Comparison of ENCODE assay signal across 36 cellular contexts in genomic region chr2:115208493-115209164, GRCh38.
DNase-seq lines count a peak whose midpoint lies in the region; ATAC-seq, FAIRE-seq and TF ChIP-seq lines count a peak whose summit lies in the region.
"Had no signal": no experiment of that assay in that cellular context is flagged by ENCODE, and none has a peak within 500 bp of the region (broad histone marks: within the 10 kb centered on the region; RNA-seq: fewer than 3 reads in every experiment).

No MANE protein-coding gene starts in this region.

- H3K36me3 ChIP-seq in body of pancreas (replicated peaks in 1 of 2; ENCODE audit: insufficient read depth in 1 of 2, low read depth in 2 of 2) (no peaks in the 10 kb centered on the region), pancreas (no peaks in the 10 kb centered on the region)
- H3K36me3 ChIP-seq: BE2C; BLaER1; BLaER1 treated with 17β-estradiol and CSF1 and Interleukin-3, amounts not matched to agents 10 nM and 100 nM had no signal

- H3K4me1 Mint-ChIP-seq in mesothelial cell of epicardium (no peaks in the 10 kb centered on the region), progenitor cell of endocrine pancreas (ENCODE audit: low read depth) (peaks cover 27% of the 10 kb centered on the region)
- H3K4me1 Mint-ChIP-seq in CD4-positive, alpha-beta T cell (ENCODE audit: low read depth), result no peaks in the 10 kb centered on the region
- no peaks in the 10 kb centered on the region for H3K4me1 Mint-ChIP-seq in activated CD8-positive, alpha-beta memory T cell treated with anti-CD3 and anti-CD28 coated beads, Interleukin-2, amount 10 ng/mL, durations not matched to agents 7 days and 5 days
- H3K4me1 Mint-ChIP-seq: B cell; CD14-positive monocyte; CD4-positive, alpha-beta memory T cell; CD4-positive, CD25-positive, alpha-beta regulatory T cell; CD8-positive, alpha-beta memory T cell had no signal

- H3K27me3 Mint-ChIP-seq in mesothelial cell of epicardium (ENCODE audit: low read depth), result no peaks in the 10 kb centered on the region
- H3K27me3 Mint-ChIP-seq in progenitor cell of endocrine pancreas, result no peaks in the 10 kb centered on the region
- H3K27me3 Mint-ChIP-seq in CD4-positive, alpha-beta T cell, result no peaks in the 10 kb centered on the region
- H3K27me3 Mint-ChIP-seq in activated CD8-positive, alpha-beta memory T cell treated with anti-CD3 and anti-CD28 coated beads, Interleukin-2, amount 10 ng/mL, durations not matched to agents 7 days and 5 days, result no peaks in the 10 kb centered on the region
- H3K27me3 Mint-ChIP-seq: B cell; CD4-positive, alpha-beta memory T cell; CD4-positive, CD25-positive, alpha-beta regulatory T cell had no signal

- TF ChIP-seq CTCF in body of pancreas (IDR thresholded peaks at IDR 0.05), result no peak
- TF ChIP-seq CTCF in mesothelial cell of epicardium (IDR thresholded peaks at IDR 0.05; ENCODE audit: unreplicated experiment), result no peak
- no peak for TF ChIP-seq CTCF in pancreas (IDR thresholded peaks at IDR 0.05)
- no peak for TF ChIP-seq CTCF in progenitor cell of endocrine pancreas (IDR thresholded peaks at IDR 0.05; ENCODE audit: unreplicated experiment)
- no peak for TF ChIP-seq CTCF in CD4-positive, alpha-beta T cell (IDR thresholded peaks at IDR 0.05)

- H3K27me3 ChIP-seq in body of pancreas (no peaks in the 10 kb centered on the region), pancreas (no peaks in the 10 kb centered on the region)
- H3K27me3 ChIP-seq in CD4-positive, alpha-beta T cell (ENCODE audit: control insufficient read depth, insufficient read depth, low read length), result no peaks in the 10 kb centered on the region
- H3K27me3 ChIP-seq: BE2C; BLaER1; BLaER1 treated with 17β-estradiol and CSF1 and Interleukin-3, amounts not matched to agents 10 nM and 100 nM had no signal

- no peak overlapping the region for H3K4me3 Mint-ChIP-seq in mesothelial cell of epicardium
- no peak overlapping the region for H3K4me3 Mint-ChIP-seq in progenitor cell of endocrine pancreas (ENCODE audit: low read depth)
- H3K4me3 Mint-ChIP-seq in CD4-positive, alpha-beta T cell, result no peak overlapping the region
- no peak overlapping the region for H3K4me3 Mint-ChIP-seq in activated CD8-positive, alpha-beta memory T cell treated with anti-CD3 and anti-CD28 coated beads, Interleukin-2, amount 10 ng/mL, durations not matched to agents 7 days and 5 days
- H3K4me3 Mint-ChIP-seq: B cell; CD14-positive monocyte; CD4-positive, alpha-beta memory T cell; CD8-positive, alpha-beta memory T cell; CD8-positive, alpha-beta T cell had no signal

- H3K27ac Mint-ChIP-seq in mesothelial cell of epicardium, result peak overlapping the region; percentile 45
- peak overlapping the region; percentile 70 for H3K27ac Mint-ChIP-seq in progenitor cell of endocrine pancreas
- no peak overlapping the region for H3K27ac Mint-ChIP-seq in CD4-positive, alpha-beta T cell
- no peak overlapping the region for H3K27ac Mint-ChIP-seq in activated CD8-positive, alpha-beta memory T cell treated with anti-CD3 and anti-CD28 coated beads, Interleukin-2, amount 10 ng/mL, durations not matched to agents 7 days and 5 days
- H3K27ac Mint-ChIP-seq: B cell; CD14-positive monocyte; CD4-positive, alpha-beta memory T cell; CD4-positive, CD25-positive, alpha-beta regulatory T cell; CD8-positive, alpha-beta memory T cell; CD8-positive, alpha-beta T cell had no signal

- FAIRE-seq in pancreas (lab: Jason Lieb, UNC), result no peak
- FAIRE-seq: A204.1, A549, D721Med had no signal

- peak; percentile 24 to 55 (median 37) for DNase-seq in body of pancreas
- DNase-seq in mesothelial cell of epicardium (ENCODE audit: low spot score in 2 of 2, unreplicated experiment in 2 of 2), result no peak
- peak in 3 of 6 donors; percentile 35 to 43 (median 41) for DNase-seq in pancreas
- no peak for DNase-seq in progenitor cell of endocrine pancreas (ENCODE audit: low spot score, unreplicated experiment)
- no peak for DNase-seq in activated CD8-positive, alpha-beta memory T cell treated with anti-CD3 and anti-CD28 coated beads for 24 hours
- DNase-seq in CD4-positive, alpha-beta T cell, result no peak
- no peak for DNase-seq in HUDEP-2 (lab: John Stamatoyannopoulos, UW; ENCODE audit: unreplicated experiment in 76 of 76)
- no peak for DNase-seq in activated CD8-positive, alpha-beta memory T cell treated with anti-CD3 and anti-CD28 coated beads, Interleukin-2, amount 10 ng/mL, durations not matched to agents 7 days and 5 days
- DNase-seq: 8988T; ACHN; AML-193; BE2C; C1 segment of cervical spinal cord; Caco-2; Calu3; CD4-positive, alpha-beta memory T cell; CD4-positive, CD25-positive, alpha-beta regulatory T cell; CD8-positive, alpha-beta memory T cell; CD8-positive, alpha-beta T cell; COR-L47; DMS 273 treated with DMSO at 0.1 percent for 48 hours; DMS153; DMS53; DMS79; DMS79 treated with DMSO at 0.1 percent for 48 hours; DND-41; EL had no signal

- H3K4me1 ChIP-seq in body of pancreas, result peaks cover 24% of the 10 kb centered on the region
- H3K4me1 ChIP-seq in pancreas, result peaks cover 0 to 9% (median 6%) of the 10 kb centered on the region in 3 donors
- H3K4me1 ChIP-seq: A549; BE2C; BLaER1; BLaER1 treated with 17β-estradiol and CSF1 and Interleukin-3, amounts not matched to agents 10 nM and 100 nM; Caco-2 had no signal

- WGBS in body of pancreas, 2 donors, result 9 to 13% methylated on average over 3 of the region's 3 CpGs
- 10 to 11% methylated on average over 3 of the region's 3 CpGs for WGBS in pancreas, 2 donors

- H3K9me3 ChIP-seq in body of pancreas, result no peaks in the 10 kb centered on the region
- no peaks in the 10 kb centered on the region for H3K9me3 ChIP-seq in pancreas
- no peaks in the 10 kb centered on the region for H3K9me3 ChIP-seq in CD4-positive, alpha-beta T cell (ENCODE audit: control insufficient read depth, low read length)
- H3K9me3 ChIP-seq: A549; BE2C; BLaER1; BLaER1 treated with 17β-estradiol and CSF1 and Interleukin-3, amounts not matched to agents 10 nM and 100 nM; Caco-2 had no signal

- H3K36me3 Mint-ChIP-seq in mesothelial cell of epicardium, result peaks cover 23% of the 10 kb centered on the region
- peaks cover 10% of the 10 kb centered on the region for H3K36me3 Mint-ChIP-seq in progenitor cell of endocrine pancreas (ENCODE audit: insufficient read depth)
- no peaks in the 10 kb centered on the region for H3K36me3 Mint-ChIP-seq in CD4-positive, alpha-beta T cell (ENCODE audit: low read depth)
- H3K36me3 Mint-ChIP-seq in activated CD8-positive, alpha-beta memory T cell treated with anti-CD3 and anti-CD28 coated beads, Interleukin-2, amount 10 ng/mL, durations not matched to agents 7 days and 5 days, result no peaks in the 10 kb centered on the region
- H3K36me3 Mint-ChIP-seq: CD14-positive monocyte; CD4-positive, alpha-beta memory T cell; CD4-positive, CD25-positive, alpha-beta regulatory T cell; CD8-positive, alpha-beta memory T cell; CD8-positive, alpha-beta T cell had no signal

- H3K27ac ChIP-seq in body of pancreas, result peak overlapping the region; percentile 47 to 57 (median 50)
- H3K27ac ChIP-seq in pancreas, result peak overlapping the region; percentile 6 to 77 (median 46)
- H3K27ac ChIP-seq in CD4-positive, alpha-beta T cell (ENCODE audit: low read depth, low read length), result no peak overlapping the region
- H3K27ac ChIP-seq: 22Rv1; A549; BLaER1; BLaER1 treated with 17β-estradiol and CSF1 and Interleukin-3, amounts not matched to agents 10 nM and 100 nM; C4-2B had no signal

- intact Hi-C loops in body of pancreas (cut with DNase I) (no loop called here), pancreas (cut with DNase I) (no loop called here)
- intact Hi-C loops in CD4-positive, alpha-beta T cell (cut with DNase I, micrococcal nuclease), result no loop called here

- POLR2A ChIA-PET in CD4-positive, alpha-beta T cell (lab: Charles Lee), result no interaction called here

- ATAC-seq in body of pancreas (peak; percentile 92), pancreas (peak; percentile 90 to 95 (median 93))
- no peak for ATAC-seq in CD4-positive, alpha-beta T cell (ENCODE audit: poor library complexity)
- ATAC-seq in activated CD8-positive, alpha-beta memory T cell treated with anti-CD3 and anti-CD28 coated beads, Interleukin-2, amount 10 ng/mL, durations not matched to agents 7 days and 5 days, result no peak
- ATAC-seq: A549; CD8-positive, alpha-beta T cell had no signal

- H3K9me3 Mint-ChIP-seq in mesothelial cell of epicardium (peaks cover 19% of the 10 kb centered on the region), progenitor cell of endocrine pancreas (ENCODE audit: low read depth) (peaks cover 12% of the 10 kb centered on the region)
- H3K9me3 Mint-ChIP-seq in CD4-positive, alpha-beta T cell, result peaks cover 3% of the 10 kb centered on the region
- peaks cover 6% of the 10 kb centered on the region for H3K9me3 Mint-ChIP-seq in activated CD8-positive, alpha-beta memory T cell treated with anti-CD3 and anti-CD28 coated beads, Interleukin-2, amount 10 ng/mL, durations not matched to agents 7 days and 5 days (ENCODE audit: low read depth)

- CTCF ChIA-PET in CD4-positive, alpha-beta T cell (lab: Charles Lee), result no interaction called here
- CTCF ChIA-PET in activated CD8-positive, alpha-beta memory T cell treated with anti-CD3 and anti-CD28 coated beads, Interleukin-2, amount 10 ng/mL, durations not matched to agents 7 days and 5 days (lab: Charles Lee), result no interaction called here

- peak in 2 of 3 donors; percentile 32 to 35 for TF ChIP-seq POLR2A in body of pancreas (IDR thresholded peaks at IDR 0.05)

- H3K4me3 ChIP-seq in body of pancreas (no peak overlapping the region), pancreas (peak overlapping the region in 1 of 4 donors; percentile 15)
- H3K4me3 ChIP-seq: A549; BLaER1; BLaER1 treated with 17β-estradiol and CSF1 and Interleukin-3, amounts not matched to agents 10 nM and 100 nM had no signal

Comparison
In these comparisons a context has a peak if more than half of its experiments do, and no peak if none do; other contexts are left out.
1. ATAC-seq: peak in body of pancreas (single experiment) and pancreas (4 of 4); none in CD4-positive, alpha-beta T cell (single experiment) and activated CD8-positive, alpha-beta memory T cell treated with anti-CD3 and anti-CD28 coated beads, Interleukin-2, amount 10 ng/mL, durations not matched to agents 7 days and 5 days (single experiment).
2. DNase-seq: peak in body of pancreas (4 of 4); none in mesothelial cell of epicardium (0 of 2), progenitor cell of endocrine pancreas (single experiment), activated CD8-positive, alpha-beta memory T cell treated with anti-CD3 and anti-CD28 coated beads for 24 hours (single experiment), CD4-positive, alpha-beta T cell (0 of 10), HUDEP-2 (0 of 76) and activated CD8-positive, alpha-beta memory T cell treated with anti-CD3 and anti-CD28 coated beads, Interleukin-2, amount 10 ng/mL, durations not matched to agents 7 days and 5 days (single experiment).
3. H3K27ac Mint-ChIP-seq: peak in mesothelial cell of epicardium (single experiment) and progenitor cell of endocrine pancreas (single experiment); none in CD4-positive, alpha-beta T cell (single experiment) and activated CD8-positive, alpha-beta memory T cell treated with anti-CD3 and anti-CD28 coated beads, Interleukin-2, amount 10 ng/mL, durations not matched to agents 7 days and 5 days (single experiment).